Comparison of ENCODE assay signal across 17 cellular contexts in genomic region chr4:138205531-138206233, GRCh38. TPM values are rescaled to one million over a fixed set of nuclear protein-coding genes. Genes with fewer than 3 reads are reported as not detected.
"Had no signal": no experiment of that assay in that cellular context is flagged by ENCODE, and none has a peak within 500 bp of the region (broad histone marks: within the 10 kb centered on the region; RNA-seq: fewer than 3 reads in every experiment).

No MANE protein-coding gene starts in this region.

- H3K36me3 ChIP-seq: brain microvascular endothelial cell, gastroesophageal sphincter, lower lobe of right lung, thoracic aorta had no signal

- H3K4me3 ChIP-seq: gastroesophageal sphincter, lower lobe of right lung, thoracic aorta had no signal

- H3K4me1 ChIP-seq: gastroesophageal sphincter, lower lobe of right lung had no signal

- DNase-seq: activated CD4-positive, alpha-beta T cell treated with anti-CD3 and anti-CD28 coated beads, Interleukin-2, amount 50 U/mL, for 48 hours; activated CD4-positive, CD25-positive, alpha-beta regulatory T cell treated with anti-CD3 and anti-CD28 coated beads, Interleukin-2, amount 50 U/mL, for 72 hours; activated CD8-positive, alpha-beta memory T cell treated with anti-CD3 and anti-CD28 coated beads, Interleukin-2, amount 10 ng/mL, durations not matched to agents 7 days and 5 days; activated effector memory CD4-positive, alpha-beta T cell treated with anti-CD3 and anti-CD28 coated beads, Interleukin-2, amount 50 U/mL, for 16 hours; activated T-cell treated with anti-CD3 and anti-CD28 coated beads, Interleukin-2, amount 50 U/mL, for 24 hours; amygdala; brain microvascular endothelial cell; cerebellar nuclear complex; effector memory CD8-positive, alpha-beta T cell; kidney glomerular epithelial cell; lower lobe of right lung; naive thymus-derived CD4-positive, alpha-beta T cell; occipital lobe; stimulated activated CD4-positive, alpha-beta T cell treated with anti-CD3 and anti-CD28 coated beads, Interleukin-15, amount 100 ng/mL, for 24 hours; stimulated activated CD4-positive, alpha-beta T cell treated with anti-CD3 and anti-CD28 coated beads, Interleukin-4, amount 100 ng/mL, for 24 hours had no signal

- H3K9me3 ChIP-seq: gastroesophageal sphincter, lower lobe of right lung, thoracic aorta had no signal

- H3K27me3 ChIP-seq: brain microvascular endothelial cell, gastroesophageal sphincter had no signal

- H3K27ac ChIP-seq: brain microvascular endothelial cell, gastroesophageal sphincter, lower lobe of right lung, thoracic aorta had no signal

- ATAC-seq: activated CD8-positive, alpha-beta memory T cell treated with anti-CD3 and anti-CD28 coated beads, Interleukin-2, amount 10 ng/mL, durations not matched to agents 7 days and 5 days; effector memory CD8-positive, alpha-beta T cell; gastroesophageal sphincter; lower lobe of right lung; naive thymus-derived CD4-positive, alpha-beta T cell had no signal

RNA-seq across cellular contexts. Expression of gene SLC7A11, which starts 36.5 kb away (rescaled TPM):
- polyA plus RNA-seq: naive thymus-derived CD4-positive, alpha-beta T cell had no signal
